22 cellular contexts compared by ENCODE assay signal in the genomic region with DNA sequence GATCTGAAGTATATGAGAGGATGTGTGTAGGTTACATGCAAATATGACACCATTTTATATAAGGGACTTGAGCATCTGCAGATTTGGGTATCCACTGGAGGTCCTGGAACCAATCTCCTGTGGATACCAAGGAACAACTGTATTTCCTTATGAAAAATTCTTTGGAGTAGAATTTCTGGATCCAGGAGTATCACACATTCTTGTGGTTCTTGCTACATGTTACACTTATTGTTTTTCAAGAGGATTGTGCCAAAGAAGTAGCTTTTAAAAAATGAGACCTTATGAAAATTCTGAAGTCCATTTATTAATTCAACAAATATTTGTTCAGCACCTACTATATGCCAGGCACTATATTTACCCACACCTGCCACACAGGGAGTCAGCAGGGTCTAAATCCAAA. TPM values are rescaled to one million over a fixed set of nuclear protein-coding genes. Genes with fewer than 3 reads are reported as not detected.
A peak's percentile ranks its signal among the peaks of the same experiment; 100 is the strongest.
DNase-seq lines count a peak whose midpoint lies in the region; ATAC-seq, FAIRE-seq and TF ChIP-seq lines count a peak whose summit lies in the region.
"Had no signal": no experiment of that assay in that cellular context is flagged by ENCODE, and none has a peak within 500 bp of the region (broad histone marks: within the 10 kb centered on the region; RNA-seq: fewer than 3 reads in every experiment).

No MANE protein-coding gene starts in this region.

- H3K9ac ChIP-seq in PC-3 (ENCODE audit: low read length) (no peak overlapping the region), endothelial cell of umbilical vein (replicated peaks; ENCODE audit: extremely low read depth, insufficient read depth, low read length) (no peak overlapping the region), mesenchymal stem cell (ENCODE audit: low read length) (peak overlapping the region; percentile 28)
- H3K9ac ChIP-seq: KMS-11 had no signal

- TF ChIP-seq CTCF in AG10803 (conservative IDR thresholded peaks at IDR 0.05; ENCODE audit: low read length): no peak
- no peak for TF ChIP-seq CTCF in PC-3 (conservative IDR thresholded peaks at IDR 0.05; ENCODE audit: low read depth, low read length)
- TF ChIP-seq CTCF in endothelial cell of umbilical vein (IDR thresholded peaks at IDR 0.05; ENCODE audit: extremely low read depth in 1 of 2, insufficient read depth in 1 of 2, low read depth in 1 of 2, low read length in 2 of 2): no peak

- no peak overlapping the region for H3K14ac ChIP-seq in mesenchymal stem cell (ENCODE audit: low read length in 2 of 2)

- H3K9me3 Mint-ChIP-seq in activated CD4-positive, alpha-beta T cell treated with anti-CD3 and anti-CD28 coated beads for 36 hours (ENCODE audit: low read depth): no peaks in the 10 kb centered on the region
- H3K9me3 Mint-ChIP-seq: HFFc6, IgD-negative memory B cell had no signal

- intact Hi-C loops in PC-3 (cut with micrococcal nuclease): no loop called here
- intact Hi-C loops in endothelial cell of umbilical vein (cut with micrococcal nuclease): no loop called here
- intact Hi-C loops in activated CD4-positive, alpha-beta T cell treated with anti-CD3 and anti-CD28 coated beads for 36 hours (cut with DNase I, micrococcal nuclease): no loop called here

- no peaks in the 10 kb centered on the region for H3K9me1 ChIP-seq in endothelial cell of umbilical vein (replicated peaks; ENCODE audit: control insufficient read depth, extremely low read depth, insufficient read depth, low read length)

- no peak overlapping the region for H3K4me3 Mint-ChIP-seq in activated CD4-positive, alpha-beta T cell treated with anti-CD3 and anti-CD28 coated beads for 36 hours
- H3K4me3 Mint-ChIP-seq: IgD-negative memory B cell had no signal

- H2BK5ac ChIP-seq in mesenchymal stem cell (ENCODE audit: low read depth, low read length, poor library complexity, severe bottlenecking): no peak overlapping the region

- TF ChIP-seq POLR2A in endothelial cell of umbilical vein (IDR thresholded peaks at IDR 0.05; ENCODE audit: low read depth, low read length): no peak

- H2BK12ac ChIP-seq in mesenchymal stem cell (ENCODE audit: low read length in 2 of 2): no peak overlapping the region

- H4K91ac ChIP-seq in mesenchymal stem cell (ENCODE audit: low read length): no peak overlapping the region

- H3K9me3 ChIP-seq in PC-3 (ENCODE audit: low read length) (no peaks in the 10 kb centered on the region), endothelial cell of umbilical vein (replicated peaks; ENCODE audit: control insufficient read depth, insufficient read depth, low read length) (no peaks in the 10 kb centered on the region), mesenchymal stem cell (ENCODE audit: control insufficient read depth, low read length) (no peaks in the 10 kb centered on the region)
- H3K9me3 ChIP-seq: HAP-1 had no signal

- no peak overlapping the region for H2BK15ac ChIP-seq in mesenchymal stem cell (ENCODE audit: low read depth, poor library complexity, severe bottlenecking)

- H4K20me1 ChIP-seq in PC-3 (ENCODE audit: low read length): no peaks in the 10 kb centered on the region
- H4K20me1 ChIP-seq in endothelial cell of umbilical vein (replicated peaks; ENCODE audit: control insufficient read depth, extremely low read depth, insufficient read depth, low read length): no peaks in the 10 kb centered on the region

- no peaks in the 10 kb centered on the region for H3F3A ChIP-seq in PC-3 (ENCODE audit: low read length, unreplicated experiment)

- H3K27ac Mint-ChIP-seq in activated CD4-positive, alpha-beta T cell treated with anti-CD3 and anti-CD28 coated beads for 36 hours: no peak overlapping the region
- H3K27ac Mint-ChIP-seq: IgD-negative memory B cell had no signal

- H3K4ac ChIP-seq in mesenchymal stem cell (ENCODE audit: low read depth in 1 of 2, low read length in 2 of 2): no peak overlapping the region

- peaks cover 8% of the 10 kb centered on the region for H3K4me1 Mint-ChIP-seq in activated CD4-positive, alpha-beta T cell treated with anti-CD3 and anti-CD28 coated beads for 36 hours

- CTCF ChIA-PET in PC-3 (lab: Charles Lee): no interaction called here
- CTCF ChIA-PET in endothelial cell of umbilical vein (lab: Charles Lee): interaction anchor here (1.4 kb wide), 1 partner anchor 402 kb away, joined by 6 read pairs; no protein-coding TSS in a partner anchor
- CTCF ChIA-PET in activated CD4-positive, alpha-beta T cell treated with anti-CD3 and anti-CD28 coated beads for 36 hours (lab: Charles Lee): interaction anchor here (0.7 to 1.0 kb wide), 3 partner anchors 9 to 48 kb away, joined by 3 to 5 read pairs (median 3); no protein-coding TSS in a partner anchor

- H2BK120ac ChIP-seq in mesenchymal stem cell (ENCODE audit: low read depth, low read length): no peak overlapping the region

- no peak overlapping the region for H3K4me2 ChIP-seq in PC-3 (ENCODE audit: low read length)
- H3K4me2 ChIP-seq in endothelial cell of umbilical vein (ENCODE audit: insufficient read depth, low read length): no peak overlapping the region
- H3K4me2 ChIP-seq in mesenchymal stem cell (ENCODE audit: low read length, poor library complexity, severe bottlenecking): no peak overlapping the region
- H3K4me2 ChIP-seq: KMS-11 had no signal

- H3K23ac ChIP-seq in mesenchymal stem cell (ENCODE audit: low read length in 2 of 2): no peak overlapping the region

- no peak overlapping the region for H3K18ac ChIP-seq in mesenchymal stem cell (ENCODE audit: low read depth in 1 of 2, low read length in 2 of 2)

- FAIRE-seq in endothelial cell of umbilical vein (lab: Jason Lieb, UNC): peak; percentile 42

- no peak overlapping the region for H3K27ac ChIP-seq in PC-3 (ENCODE audit: low read length)
- no peak overlapping the region for H3K27ac ChIP-seq in endothelial cell of umbilical vein (ENCODE audit: insufficient read depth, low read depth, low read length)
- H3K27ac ChIP-seq in mesenchymal stem cell (ENCODE audit: low read length, poor library complexity, severe bottlenecking): no peak overlapping the region
- H3K27ac ChIP-seq: 22Rv1, KMS-11 had no signal

- H3K27me3 Mint-ChIP-seq in activated CD4-positive, alpha-beta T cell treated with anti-CD3 and anti-CD28 coated beads for 36 hours: no peaks in the 10 kb centered on the region
- H3K27me3 Mint-ChIP-seq: IgD-negative memory B cell had no signal

- BruUV-seq in PC-3 (replicated peaks; lab: Mats Ljungman, UMichigan): no TSS peak
- no TSS peak for BruUV-seq in endothelial cell of umbilical vein (replicated peaks; lab: Mats Ljungman, UMichigan)

- H3K27me3 ChIP-seq in PC-3 (ENCODE audit: low read length): no peaks in the 10 kb centered on the region
- no peaks in the 10 kb centered on the region for H3K27me3 ChIP-seq in endothelial cell of umbilical vein (ENCODE audit: control insufficient read depth in 2 of 2, insufficient read depth in 2 of 2, low read length in 2 of 2)
- H3K27me3 ChIP-seq in mesenchymal stem cell (ENCODE audit: control insufficient read depth in 1 of 2, insufficient read depth in 1 of 2, low read length in 2 of 2): no peaks in the 10 kb centered on the region

- DNase-seq in AG10803 (ENCODE audit: low read depth) (peak; percentile 57), PC-3 (no peak), endothelial cell of umbilical vein (ENCODE audit: low read depth, low spot score) (no peak), mesenchymal stem cell (no peak), NCI-H748 treated with DMSO at 0.1 percent for 48 hours (lab: John Stamatoyannopoulos, UW) (no peak)
- DNase-seq in activated CD4-positive, alpha-beta T cell treated with anti-CD3 and anti-CD28 coated beads for 36 hours: no peak
- DNase-seq: Calu3, GOT3, NCI-H1048, NCI-H1417, NCI-H1694, NCI-H2081, NCI-H2171, NCI-H524, NCI-H774 had no signal

- ATAC-seq in PC-3 (peak; percentile 20; the same call in 1 of the 2 replicates), HG03039 (IDR thresholded peaks at IDR 0.05; ENCODE audit: unreplicated experiment) (no peak)
- no peak for ATAC-seq in activated CD4-positive, alpha-beta T cell treated with anti-CD3 and anti-CD28 coated beads for 36 hours
- ATAC-seq: SK-N-SH treated with all-trans-retinoic acid at 6 μM for 48 hours had no signal

- no peaks in the 10 kb centered on the region for H3K4me1 ChIP-seq in PC-3 (ENCODE audit: insufficient read depth, low read length)
- H3K4me1 ChIP-seq in endothelial cell of umbilical vein (ENCODE audit: control insufficient read depth, extremely low read depth, insufficient read depth, low read length): no peaks in the 10 kb centered on the region
- no peaks in the 10 kb centered on the region for H3K4me1 ChIP-seq in mesenchymal stem cell (ENCODE audit: control insufficient read depth, insufficient read depth, low read depth, low read length)
- H3K4me1 ChIP-seq: HAP-1 had no signal

- no peak overlapping the region for H2AFZ ChIP-seq in PC-3 (ENCODE audit: low read length)
- H2AFZ ChIP-seq in endothelial cell of umbilical vein (ENCODE audit: low read depth, low read length): no peak overlapping the region
- H2AFZ ChIP-seq in mesenchymal stem cell (ENCODE audit: low read depth, low read length): no peak overlapping the region

- POLR2A ChIA-PET in PC-3 (lab: Charles Lee; ENCODE audit: unreplicated experiment): no interaction called here
- POLR2A ChIA-PET in endothelial cell of umbilical vein (lab: Charles Lee): no interaction called here
- POLR2A ChIA-PET in activated CD4-positive, alpha-beta T cell treated with anti-CD3 and anti-CD28 coated beads for 36 hours (lab: Charles Lee): no interaction called here

- no peaks in the 10 kb centered on the region for H3K9me2 ChIP-seq in PC-3 (replicated peaks; ENCODE audit: low read length)

- no peaks in the 10 kb centered on the region for H3K36me3 Mint-ChIP-seq in activated CD4-positive, alpha-beta T cell treated with anti-CD3 and anti-CD28 coated beads for 36 hours (ENCODE audit: low read depth)

- H3K4me3 ChIP-seq in AG10803 (ENCODE audit: low read length): no peak overlapping the region
- no peak overlapping the region for H3K4me3 ChIP-seq in PC-3 (ENCODE audit: low read length)
- H3K4me3 ChIP-seq in endothelial cell of umbilical vein (replicated peaks in 1 of 3; ENCODE audit: insufficient read depth in 1 of 3, low read depth in 1 of 3, low read length in 3 of 3): no peak overlapping the region
- H3K4me3 ChIP-seq in mesenchymal stem cell (ENCODE audit: insufficient read depth in 1 of 2, low read depth in 1 of 2, low read length in 2 of 2): no peak overlapping the region
- H3K4me3 ChIP-seq: HAP-1 had no signal

- dilution Hi-C loops in endothelial cell of umbilical vein (cut with MboI; ENCODE audit: extremely low pct_ligation_motif_present, low sequenced_read_pairs): no loop called here

- no peaks in the 10 kb centered on the region for H3K79me1 ChIP-seq in mesenchymal stem cell (replicated peaks; ENCODE audit: low read length, poor library complexity, severe bottlenecking)

- H2AK5ac ChIP-seq in mesenchymal stem cell (ENCODE audit: low read length, severe bottlenecking): no peak overlapping the region

- no peaks in the 10 kb centered on the region for H3K79me2 ChIP-seq in PC-3 (ENCODE audit: low read length)
- H3K79me2 ChIP-seq in endothelial cell of umbilical vein (ENCODE audit: control insufficient read depth, insufficient read depth, low read length): no peaks in the 10 kb centered on the region

- H3K36me3 ChIP-seq in PC-3 (ENCODE audit: low read depth, low read length) (no peaks in the 10 kb centered on the region), endothelial cell of umbilical vein (ENCODE audit: control insufficient read depth in 2 of 2, extremely low read depth in 1 of 2, insufficient read depth in 2 of 2, low read length in 2 of 2) (no peaks in the 10 kb centered on the region), mesenchymal stem cell (ENCODE audit: control insufficient read depth in 1 of 2, insufficient read depth in 2 of 2, low read depth in 1 of 2, low read length in 2 of 2) (peaks cover 0 to 10% of the 10 kb centered on the region in 2 experiments)
- H3K36me3 ChIP-seq: HAP-1 had no signal

- H4K8ac ChIP-seq in mesenchymal stem cell (ENCODE audit: low read length): no peak overlapping the region

RNA-seq across cellular contexts. Expression of a gene that starts 15.6 kb away (rescaled TPM):
- total RNA-seq in PC-3 (2014; rRNA removed) (25.6 and 37.9 TPM in 2 replicates), endothelial cell of umbilical vein (30.0 and 34.8 TPM in 2 replicates)
- polyA plus RNA-seq in endothelial cell of umbilical vein: 6.9 and 10.3 TPM in 2 replicates
- 9.3 and 10.3 TPM in 2 replicates for polyA plus RNA-seq in endothelial cell of umbilical vein (2011; cell fraction: cytosol; rRNA removed)
- 18.3 and 28.7 TPM in 2 replicates for polyA plus RNA-seq in endothelial cell of umbilical vein (2011; cell fraction: nucleus; rRNA removed)
- 12.9 and 28.3 TPM in 2 replicates for polyA plus RNA-seq in endothelial cell of umbilical vein (2012)
- polyA minus RNA-seq in endothelial cell of umbilical vein: 27.0 and 27.3 TPM in 2 replicates
- 12.0 TPM for polyA minus RNA-seq in endothelial cell of umbilical vein (2011; cell fraction: cytosol; rRNA and poly(A)+ RNA removed)
- 32.7 and 44.3 TPM in 2 replicates for polyA minus RNA-seq in endothelial cell of umbilical vein (2011; cell fraction: nucleus; rRNA and poly(A)+ RNA removed)
- polyA plus RNA-seq in mesenchymal stem cell (2013, experiment 1 of 2): 28.3 TPM
- polyA plus RNA-seq in mesenchymal stem cell (2013, experiment 2 of 2): 30.1 TPM
- 10 to 100 TPM; 17.6 to 19.4 TPM for total RNA-seq in activated CD4-positive, alpha-beta T cell treated with anti-CD3 and anti-CD28 coated beads for 36 hours
